1 cellular context compared by ENCODE assay signal in the genomic region with DNA sequence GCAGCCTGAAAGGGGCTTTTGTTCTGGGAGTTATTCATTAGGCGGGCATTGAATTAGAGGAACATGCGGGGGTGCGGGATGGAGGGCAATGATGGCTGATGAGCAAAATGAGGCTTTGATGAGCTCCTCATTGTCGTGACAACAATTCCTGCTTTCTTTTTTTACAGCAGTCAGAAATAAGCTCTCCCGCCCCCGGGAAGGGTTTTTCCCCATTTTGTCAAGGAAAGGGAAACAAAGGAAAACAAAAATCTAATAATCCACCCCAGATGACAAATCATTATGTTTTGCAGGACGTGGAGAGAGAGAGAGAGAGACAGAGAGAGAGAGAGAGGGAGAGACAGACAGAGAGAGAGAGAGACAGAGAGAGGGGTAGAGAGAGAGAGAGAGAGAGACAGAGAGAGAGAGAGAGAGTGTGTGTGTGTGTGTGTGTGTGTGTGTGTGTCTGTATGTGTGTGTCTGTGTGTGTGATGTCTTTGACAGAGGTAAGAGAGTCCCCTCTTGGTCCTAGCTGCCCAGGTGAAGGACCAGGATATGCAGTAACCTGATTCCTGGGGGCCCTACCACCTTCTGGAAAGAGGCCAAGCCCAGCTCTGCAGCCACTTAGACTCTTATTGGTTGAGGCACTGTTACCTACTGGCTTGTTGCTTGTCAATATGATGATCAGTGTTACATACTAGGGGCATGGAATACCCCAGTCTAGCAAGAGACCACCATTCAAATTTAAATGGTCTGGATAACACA.
TF ChIP-seq lines count a peak whose summit lies in the region.

No MANE protein-coding gene starts in this region.

TF ChIP-seq in HCT116, 20 proteins besides CTCF, POLR2A, EP300 and RAD21:
- TF ChIP-seq CEBPB (IDR thresholded peaks at IDR 0.05; ENCODE audit: low read depth) (no peak), ELF1 (IDR thresholded peaks at IDR 0.05; ENCODE audit: borderline replicate concordance, low read depth) (no peak), SP1 (IDR thresholded peaks at IDR 0.05; ENCODE audit: low read depth) (no peak)
- TF ChIP-seq, protein P1, sequence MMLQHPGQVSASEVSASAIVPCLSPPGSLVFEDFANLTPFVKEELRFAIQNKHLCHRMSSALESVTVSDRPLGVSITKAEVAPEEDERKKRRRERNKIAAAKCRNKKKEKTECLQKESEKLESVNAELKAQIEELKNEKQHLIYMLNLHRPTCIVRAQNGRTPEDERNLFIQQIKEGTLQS (IDR thresholded peaks at IDR 0.05): no peak
